ENCODE assay signal across 1 cellular context in genomic region chr10:127408733-127409132, GRCh38.
TF ChIP-seq lines count a peak whose summit lies in the region.

No MANE protein-coding gene starts in this region.

TF ChIP-seq in SK-N-SH treated with all-trans-retinoic acid at 6 μM for 48 hours, 23 proteins besides CTCF, POLR2A, EP300 and RAD21 (continued from another document):
- TF ChIP-seq CREB5 (CRISPR knock-in tag; IDR thresholded peaks at IDR 0.05; ENCODE audit: low read depth) (no peak), ESRRG (CRISPR knock-in tag; IDR thresholded peaks at IDR 0.05) (no peak), CSRNP3 (CRISPR knock-in tag; IDR thresholded peaks at IDR 0.05) (no peak), ZNF70 (CRISPR knock-in tag; IDR thresholded peaks at IDR 0.05) (no peak), PATZ1 (CRISPR knock-in tag; IDR thresholded peaks at IDR 0.05; ENCODE audit: borderline replicate concordance) (no peak), ZNF565 (CRISPR knock-in tag; conservative IDR thresholded peaks at IDR 0.05; ENCODE audit: low read depth) (no peak), GLIS3 (CRISPR knock-in tag; IDR thresholded peaks at IDR 0.05) (no peak)
